Comparison of ENCODE assay signal across 8 cellular contexts in the genomic region with DNA sequence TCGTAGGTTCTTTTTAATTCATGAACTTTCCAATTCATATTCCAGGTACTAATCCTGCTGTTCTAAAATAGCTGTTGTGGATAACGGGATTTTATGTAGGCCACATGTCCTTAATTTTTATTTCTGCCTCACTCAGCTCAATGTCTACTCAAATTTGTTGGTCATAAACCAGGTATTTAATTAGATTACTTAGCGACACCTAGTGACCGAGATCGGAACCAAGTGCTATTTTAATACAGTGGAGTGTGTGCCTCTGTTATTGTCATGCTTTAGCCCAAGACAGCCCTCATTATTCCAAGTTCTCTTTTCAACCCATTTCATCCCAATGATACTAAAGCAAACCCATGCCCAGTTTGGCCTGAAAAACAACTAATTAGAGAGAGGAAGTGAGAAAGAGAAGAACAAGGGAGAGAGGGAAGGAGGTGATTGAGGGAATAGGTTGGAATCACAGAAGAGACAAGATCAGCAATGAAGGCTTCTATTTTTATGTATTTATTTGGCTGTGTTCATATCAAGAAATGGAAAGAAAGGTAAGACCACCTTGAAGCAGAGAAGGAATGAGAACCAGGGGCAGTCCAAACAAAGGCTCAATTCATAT. TPM values are rescaled to one million over a fixed set of nuclear protein-coding genes. Genes with fewer than 3 reads are reported as not detected.
A peak's percentile ranks its signal among the peaks of the same experiment; 100 is the strongest.
DNase-seq lines count a peak whose midpoint lies in the region; ATAC-seq and TF ChIP-seq lines count a peak whose summit lies in the region.

No MANE protein-coding gene starts in this region.

- no peak overlapping the region for H3K9ac ChIP-seq in DND-41 (ENCODE audit: low read depth, low read length)

- H4K20me1 ChIP-seq in DND-41 (ENCODE audit: insufficient read depth, low read length): no peaks in the 10 kb centered on the region

- no peaks in the 10 kb centered on the region for H3K79me2 ChIP-seq in DND-41 (ENCODE audit: insufficient read depth, low read length)

- H3K4me3 ChIP-seq in DND-41 (ENCODE audit: low read depth in 1 of 2, low read length in 2 of 2): no peak overlapping the region
- H3K4me3 ChIP-seq in astrocyte of the spinal cord (ENCODE audit: low read depth, low read length): no peak overlapping the region

- H3K27me3 ChIP-seq in DND-41 (ENCODE audit: insufficient read depth, low read length, poor library complexity): peaks cover 6% of the 10 kb centered on the region

- H3K36me3 Mint-ChIP-seq in T-cell: no peaks in the 10 kb centered on the region

- DNase-seq in DND-41: peak; percentile 69
- peak; percentile 61 for DNase-seq in H4 (ENCODE audit: low spot score)
- peak; percentile 63 for DNase-seq in NCI-H1436 (lab: John Stamatoyannopoulos, UW)
- peak in 32 of 34 experiments; percentile 15 to 73 (median 50) for DNase-seq in T-cell
- DNase-seq in astrocyte of the spinal cord (ENCODE audit: low read depth, low spot score): peak; percentile 79
- peak; percentile 64 for DNase-seq in iPS DF 4.7 (ENCODE audit: extremely low read depth, low spot score)
- DNase-seq in stimulated activated CD4-positive, alpha-beta T cell treated with anti-CD3 and anti-CD28 coated beads, Interleukin-15, amount 100 ng/mL, for 48 hours (ENCODE audit: low read depth in 2 of 2): peak; percentile 6 to 49
- DNase-seq in cerebellar nuclear complex (lab: John Stamatoyannopoulos, UW): no peak

- H3K9me3 ChIP-seq in DND-41 (ENCODE audit: insufficient read depth, low read length, severe bottlenecking): no peaks in the 10 kb centered on the region

- no peaks in the 10 kb centered on the region for H3K27me3 Mint-ChIP-seq in T-cell

- peaks cover 1 to 6% (median 5%) of the 10 kb centered on the region in 3 donors for H3K4me1 Mint-ChIP-seq in T-cell

- H2AFZ ChIP-seq in DND-41 (ENCODE audit: low read depth, low read length): no peak overlapping the region

- no peaks in the 10 kb centered on the region for H3K36me3 ChIP-seq in DND-41 (ENCODE audit: insufficient read depth, low read length)

- POLR2A ChIA-PET in T-cell (lab: Charles Lee): interaction anchor here in 1 of 2 donors (0.9 kb wide), 1 partner anchor 300 kb away, joined by 3 read pairs; no protein-coding TSS in a partner anchor

- no peak overlapping the region for H3K4me2 ChIP-seq in DND-41 (ENCODE audit: insufficient read depth, low read length)

- no peaks in the 10 kb centered on the region for H3K9me3 Mint-ChIP-seq in T-cell

- peak; percentile 97 for ATAC-seq in DND-41 (ENCODE audit: insufficient read depth, low read depth)
- ATAC-seq in T-cell (replicated peaks in 1 of 4): peak; percentile 69 to 87 (median 77)

- H3K4me1 ChIP-seq in DND-41 (ENCODE audit: insufficient read depth, low read length): no peaks in the 10 kb centered on the region

- TF ChIP-seq CTCF in DND-41 (IDR thresholded peaks at IDR 0.05; ENCODE audit: borderline replicate concordance, extremely low read depth, low read length, poor library complexity, severe bottlenecking) (peak; percentile 89), astrocyte of the spinal cord (IDR thresholded peaks at IDR 0.05; ENCODE audit: low read depth, low read length) (peak; percentile 63)

- H3K4me3 Mint-ChIP-seq in T-cell: no peak overlapping the region

- H3K27ac Mint-ChIP-seq in T-cell: no peak overlapping the region

- in situ Hi-C loops in astrocyte of the spinal cord (cut with HindIII; ENCODE audit: low sequenced_read_pairs): no loop called here

- no peak overlapping the region for H3K27ac ChIP-seq in DND-41 (ENCODE audit: low read length)

- CTCF ChIA-PET in T-cell (lab: Charles Lee): interaction anchor here (0.6 to 6.6 kb wide), 38 partner anchors 9 to 1250 kb away, joined by 3 to 257 read pairs (median 4); partner anchors contain the start of genes CAND1 (in 1 of the 2) and DYRK2 (in 1 of the 2)

RNA-seq across cellular contexts. Expression of gene IFNG-AS1, which starts 45.9 kb away (rescaled TPM):
- total RNA-seq in H4 (2014; rRNA removed; shearing (Covaris generic)): not detected in 2 replicates
- 1 to 10 TPM; 1.2 to 6.2 (median 3.3) TPM for total RNA-seq in T-cell

Comparison
In these comparisons a context has a peak if more than half of its experiments do, and no peak if none do; other contexts are left out.
1. DNase-seq: peak in DND-41 (single experiment), H4 (single experiment), NCI-H1436 (single experiment), T-cell (32 of 34), astrocyte of the spinal cord (single experiment), iPS DF 4.7 (single experiment) and stimulated activated CD4-positive, alpha-beta T cell treated with anti-CD3 and anti-CD28 coated beads, Interleukin-15, amount 100 ng/mL, for 48 hours (2 of 2); none in cerebellar nuclear complex (0 of 2).